2 cellular contexts compared by ENCODE assay signal in the genomic region with DNA sequence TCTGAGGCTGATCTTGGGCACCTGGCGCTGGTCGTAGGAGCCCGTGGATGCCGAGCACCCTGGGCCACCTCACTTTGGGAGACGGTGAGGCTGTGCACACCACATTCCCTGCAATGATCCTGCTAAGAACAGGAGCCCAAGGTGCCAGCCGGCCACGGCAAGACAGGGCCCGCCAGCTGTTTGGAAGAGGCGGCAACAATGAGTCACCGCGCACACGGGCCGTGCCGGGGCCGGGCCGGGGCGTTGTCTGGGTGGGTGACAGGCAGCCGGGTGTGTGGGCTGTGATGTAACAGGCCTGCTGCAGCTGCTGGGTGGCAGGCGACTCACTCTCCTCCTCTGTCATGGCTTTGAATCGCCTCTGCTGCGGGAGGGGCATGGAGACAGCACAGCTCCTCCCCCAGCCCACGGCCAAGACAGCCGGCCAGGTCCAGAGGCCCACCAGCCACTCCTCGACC.
TF ChIP-seq lines count a peak whose summit lies in the region.

No MANE protein-coding gene starts in this region.

TF ChIP-seq in K562, 482 proteins besides CTCF, POLR2A, EP300 and RAD21 (continued from another document and continues in another):
- peak; percentile 52; the same call in 1 of the 2 replicates for TF ChIP-seq CREB1 (IDR thresholded peaks at IDR 0.05)
- TF ChIP-seq CREB1 (CRISPR knock-in tag; IDR thresholded peaks at IDR 0.05), result peak; percentile 57; the same call in 1 of the 2 replicates
- TF ChIP-seq ZNF695 (CRISPR knock-in tag; IDR thresholded peaks at IDR 0.05), result no peak
- TF ChIP-seq SMARCE1 (IDR thresholded peaks at IDR 0.05), result 0 out of 2 replicates have a peak, but pooled peaks have one; percentile 45
- TF ChIP-seq BCL6 (CRISPR knock-in tag; IDR thresholded peaks at IDR 0.05), result no peak
- TF ChIP-seq, protein P1, sequence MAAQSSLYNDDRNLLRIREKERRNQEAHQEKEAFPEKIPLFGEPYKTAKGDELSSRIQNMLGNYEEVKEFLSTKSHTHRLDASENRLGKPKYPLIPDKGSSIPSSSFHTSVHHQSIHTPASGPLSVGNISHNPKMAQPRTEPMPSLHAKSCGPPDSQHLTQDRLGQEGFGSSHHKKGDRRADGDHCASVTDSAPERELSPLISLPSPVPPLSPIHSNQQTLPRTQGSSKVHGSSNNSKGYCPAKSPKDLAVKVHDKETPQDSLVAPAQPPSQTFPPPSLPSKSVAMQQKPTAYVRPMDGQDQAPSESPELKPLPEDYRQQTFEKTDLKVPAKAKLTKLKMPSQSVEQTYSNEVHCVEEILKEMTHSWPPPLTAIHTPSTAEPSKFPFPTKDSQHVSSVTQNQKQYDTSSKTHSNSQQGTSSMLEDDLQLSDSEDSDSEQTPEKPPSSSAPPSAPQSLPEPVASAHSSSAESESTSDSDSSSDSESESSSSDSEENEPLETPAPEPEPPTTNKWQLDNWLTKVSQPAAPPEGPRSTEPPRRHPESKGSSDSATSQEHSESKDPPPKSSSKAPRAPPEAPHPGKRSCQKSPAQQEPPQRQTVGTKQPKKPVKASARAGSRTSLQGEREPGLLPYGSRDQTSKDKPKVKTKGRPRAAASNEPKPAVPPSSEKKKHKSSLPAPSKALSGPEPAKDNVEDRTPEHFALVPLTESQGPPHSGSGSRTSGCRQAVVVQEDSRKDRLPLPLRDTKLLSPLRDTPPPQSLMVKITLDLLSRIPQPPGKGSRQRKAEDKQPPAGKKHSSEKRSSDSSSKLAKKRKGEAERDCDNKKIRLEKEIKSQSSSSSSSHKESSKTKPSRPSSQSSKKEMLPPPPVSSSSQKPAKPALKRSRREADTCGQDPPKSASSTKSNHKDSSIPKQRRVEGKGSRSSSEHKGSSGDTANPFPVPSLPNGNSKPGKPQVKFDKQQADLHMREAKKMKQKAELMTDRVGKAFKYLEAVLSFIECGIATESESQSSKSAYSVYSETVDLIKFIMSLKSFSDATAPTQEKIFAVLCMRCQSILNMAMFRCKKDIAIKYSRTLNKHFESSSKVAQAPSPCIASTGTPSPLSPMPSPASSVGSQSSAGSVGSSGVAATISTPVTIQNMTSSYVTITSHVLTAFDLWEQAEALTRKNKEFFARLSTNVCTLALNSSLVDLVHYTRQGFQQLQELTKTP (IDR thresholded peaks at IDR 0.05; ENCODE audit: low read depth in 1 of 2, partially characterized antibody in 2 of 2), result no peak
- TF ChIP-seq TAF9B (IDR thresholded peaks at IDR 0.05; ENCODE audit: partially characterized antibody), result peak; percentile 98
- TF ChIP-seq, protein P2, sequence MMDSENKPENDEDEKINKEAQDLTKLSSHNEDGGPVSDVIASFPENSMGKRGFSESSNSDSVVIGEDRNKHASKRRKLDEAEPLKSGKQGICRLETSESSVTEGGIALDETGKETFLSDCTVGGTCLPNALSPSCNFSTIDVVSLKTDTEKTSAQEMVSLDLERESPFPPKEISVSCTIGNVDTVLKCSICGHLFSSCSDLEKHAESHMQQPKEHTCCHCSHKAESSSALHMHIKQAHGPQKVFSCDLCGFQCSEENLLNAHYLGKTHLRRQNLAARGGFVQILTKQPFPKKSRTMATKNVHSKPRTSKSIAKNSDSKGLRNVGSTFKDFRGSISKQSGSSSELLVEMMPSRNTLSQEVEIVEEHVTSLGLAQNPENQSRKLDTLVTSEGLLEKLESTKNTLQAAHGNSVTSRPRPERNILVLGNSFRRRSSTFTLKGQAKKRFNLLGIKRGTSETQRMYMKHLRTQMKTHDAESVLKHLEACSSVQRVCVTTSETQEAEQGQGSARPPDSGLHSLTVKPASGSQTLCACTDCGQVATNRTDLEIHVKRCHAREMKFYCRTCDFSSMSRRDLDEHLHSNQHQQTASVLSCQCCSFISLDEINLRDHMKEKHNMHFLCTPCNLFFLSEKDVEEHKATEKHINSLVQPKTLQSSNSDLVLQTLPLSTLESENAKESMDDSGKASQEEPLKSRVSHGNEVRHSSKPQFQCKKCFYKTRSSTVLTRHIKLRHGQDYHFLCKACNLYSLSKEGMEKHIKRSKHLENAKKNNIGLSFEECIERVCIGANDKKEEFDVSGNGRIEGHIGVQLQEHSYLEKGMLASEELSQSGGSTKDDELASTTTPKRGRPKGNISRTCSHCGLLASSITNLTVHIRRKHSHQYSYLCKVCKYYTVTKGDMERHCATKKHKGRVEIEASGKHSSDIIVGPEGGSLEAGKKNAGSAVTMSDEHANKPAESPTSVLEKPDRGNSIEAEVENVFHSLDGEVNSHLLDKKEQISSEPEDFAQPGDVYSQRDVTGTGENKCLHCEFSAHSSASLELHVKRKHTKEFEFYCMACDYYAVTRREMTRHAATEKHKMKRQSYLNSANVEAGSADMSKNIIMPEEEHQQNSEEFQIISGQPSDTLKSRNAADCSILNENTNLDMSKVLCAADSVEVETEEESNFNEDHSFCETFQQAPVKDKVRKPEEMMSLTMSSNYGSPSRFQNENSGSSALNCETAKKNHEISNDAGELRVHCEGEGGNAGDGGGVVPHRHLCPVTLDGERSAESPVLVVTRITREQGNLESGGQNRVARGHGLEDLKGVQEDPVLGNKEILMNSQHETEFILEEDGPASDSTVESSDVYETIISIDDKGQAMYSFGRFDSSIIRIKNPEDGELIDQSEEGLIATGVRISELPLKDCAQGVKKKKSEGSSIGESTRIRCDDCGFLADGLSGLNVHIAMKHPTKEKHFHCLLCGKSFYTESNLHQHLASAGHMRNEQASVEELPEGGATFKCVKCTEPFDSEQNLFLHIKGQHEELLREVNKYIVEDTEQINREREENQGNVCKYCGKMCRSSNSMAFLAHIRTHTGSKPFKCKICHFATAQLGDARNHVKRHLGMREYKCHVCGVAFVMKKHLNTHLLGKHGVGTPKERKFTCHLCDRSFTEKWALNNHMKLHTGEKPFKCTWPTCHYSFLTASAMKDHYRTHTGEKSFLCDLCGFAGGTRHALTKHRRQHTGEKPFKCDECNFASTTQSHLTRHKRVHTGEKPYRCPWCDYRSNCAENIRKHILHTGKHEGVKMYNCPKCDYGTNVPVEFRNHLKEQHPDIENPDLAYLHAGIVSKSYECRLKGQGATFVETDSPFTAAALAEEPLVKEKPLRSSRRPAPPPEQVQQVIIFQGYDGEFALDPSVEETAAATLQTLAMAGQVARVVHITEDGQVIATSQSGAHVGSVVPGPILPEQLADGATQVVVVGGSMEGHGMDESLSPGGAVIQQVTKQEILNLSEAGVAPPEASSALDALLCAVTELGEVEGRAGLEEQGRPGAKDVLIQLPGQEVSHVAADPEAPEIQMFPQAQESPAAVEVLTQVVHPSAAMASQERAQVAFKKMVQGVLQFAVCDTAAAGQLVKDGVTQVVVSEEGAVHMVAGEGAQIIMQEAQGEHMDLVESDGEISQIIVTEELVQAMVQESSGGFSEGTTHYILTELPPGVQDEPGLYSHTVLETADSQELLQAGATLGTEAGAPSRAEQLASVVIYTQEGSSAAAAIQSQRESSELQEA (IDR thresholded peaks at IDR 0.05; ENCODE audit: low read depth), result no peak
- TF ChIP-seq ZNF12 (CRISPR knock-in tag; IDR thresholded peaks at IDR 0.05), result no peak
- TF ChIP-seq MYNN (IDR thresholded peaks at IDR 0.05), result peak; percentile 88
- no peak for TF ChIP-seq MYNN (CRISPR knock-in tag; IDR thresholded peaks at IDR 0.05)
- peak; percentile 58; the same call in 1 of the 2 replicates for TF ChIP-seq HNRNPL (IDR thresholded peaks at IDR 0.05; ENCODE audit: low read depth, low read length)
- TF ChIP-seq CTBP1 (IDR thresholded peaks at IDR 0.05; ENCODE audit: borderline replicate concordance), result peak; percentile 41; the same call in 1 of the 2 replicates
- peak; percentile 81 for TF ChIP-seq CREM (IDR thresholded peaks at IDR 0.05; ENCODE audit: low read depth)

TF ChIP-seq in HepG2, 621 proteins besides CTCF, POLR2A, EP300 and RAD21 (continued from another document and continues in another):
- TF ChIP-seq, protein P3, sequence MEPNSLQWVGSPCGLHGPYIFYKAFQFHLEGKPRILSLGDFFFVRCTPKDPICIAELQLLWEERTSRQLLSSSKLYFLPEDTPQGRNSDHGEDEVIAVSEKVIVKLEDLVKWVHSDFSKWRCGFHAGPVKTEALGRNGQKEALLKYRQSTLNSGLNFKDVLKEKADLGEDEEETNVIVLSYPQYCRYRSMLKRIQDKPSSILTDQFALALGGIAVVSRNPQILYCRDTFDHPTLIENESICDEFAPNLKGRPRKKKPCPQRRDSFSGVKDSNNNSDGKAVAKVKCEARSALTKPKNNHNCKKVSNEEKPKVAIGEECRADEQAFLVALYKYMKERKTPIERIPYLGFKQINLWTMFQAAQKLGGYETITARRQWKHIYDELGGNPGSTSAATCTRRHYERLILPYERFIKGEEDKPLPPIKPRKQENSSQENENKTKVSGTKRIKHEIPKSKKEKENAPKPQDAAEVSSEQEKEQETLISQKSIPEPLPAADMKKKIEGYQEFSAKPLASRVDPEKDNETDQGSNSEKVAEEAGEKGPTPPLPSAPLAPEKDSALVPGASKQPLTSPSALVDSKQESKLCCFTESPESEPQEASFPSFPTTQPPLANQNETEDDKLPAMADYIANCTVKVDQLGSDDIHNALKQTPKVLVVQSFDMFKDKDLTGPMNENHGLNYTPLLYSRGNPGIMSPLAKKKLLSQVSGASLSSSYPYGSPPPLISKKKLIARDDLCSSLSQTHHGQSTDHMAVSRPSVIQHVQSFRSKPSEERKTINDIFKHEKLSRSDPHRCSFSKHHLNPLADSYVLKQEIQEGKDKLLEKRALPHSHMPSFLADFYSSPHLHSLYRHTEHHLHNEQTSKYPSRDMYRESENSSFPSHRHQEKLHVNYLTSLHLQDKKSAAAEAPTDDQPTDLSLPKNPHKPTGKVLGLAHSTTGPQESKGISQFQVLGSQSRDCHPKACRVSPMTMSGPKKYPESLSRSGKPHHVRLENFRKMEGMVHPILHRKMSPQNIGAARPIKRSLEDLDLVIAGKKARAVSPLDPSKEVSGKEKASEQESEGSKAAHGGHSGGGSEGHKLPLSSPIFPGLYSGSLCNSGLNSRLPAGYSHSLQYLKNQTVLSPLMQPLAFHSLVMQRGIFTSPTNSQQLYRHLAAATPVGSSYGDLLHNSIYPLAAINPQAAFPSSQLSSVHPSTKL (CRISPR knock-in tag; IDR thresholded peaks at IDR 0.05), result peak; percentile 63
- peak; percentile 60; the same call in 1 of the 2 replicates for TF ChIP-seq GABPB1 (CRISPR knock-in tag; IDR thresholded peaks at IDR 0.05)
- peak; percentile 46; the same call in 1 of the 2 replicates for TF ChIP-seq CEBPB (IDR thresholded peaks at IDR 0.05; ENCODE audit: borderline replicate concordance, low read depth, low read length)
- TF ChIP-seq SOX5 (CRISPR knock-in tag; IDR thresholded peaks at IDR 0.05; ENCODE audit: borderline replicate concordance), result peak; percentile 63
- TF ChIP-seq KLF13 (CRISPR knock-in tag; IDR thresholded peaks at IDR 0.05), result no peak
- 0 out of 2 replicates have a peak, but pooled peaks have one; percentile 10 for TF ChIP-seq PHF8 (CRISPR knock-in tag; IDR thresholded peaks at IDR 0.05)
- no peak for TF ChIP-seq ZNF614 (CRISPR knock-in tag; IDR thresholded peaks at IDR 0.05; ENCODE audit: borderline replicate concordance)
- TF ChIP-seq, protein P4, sequence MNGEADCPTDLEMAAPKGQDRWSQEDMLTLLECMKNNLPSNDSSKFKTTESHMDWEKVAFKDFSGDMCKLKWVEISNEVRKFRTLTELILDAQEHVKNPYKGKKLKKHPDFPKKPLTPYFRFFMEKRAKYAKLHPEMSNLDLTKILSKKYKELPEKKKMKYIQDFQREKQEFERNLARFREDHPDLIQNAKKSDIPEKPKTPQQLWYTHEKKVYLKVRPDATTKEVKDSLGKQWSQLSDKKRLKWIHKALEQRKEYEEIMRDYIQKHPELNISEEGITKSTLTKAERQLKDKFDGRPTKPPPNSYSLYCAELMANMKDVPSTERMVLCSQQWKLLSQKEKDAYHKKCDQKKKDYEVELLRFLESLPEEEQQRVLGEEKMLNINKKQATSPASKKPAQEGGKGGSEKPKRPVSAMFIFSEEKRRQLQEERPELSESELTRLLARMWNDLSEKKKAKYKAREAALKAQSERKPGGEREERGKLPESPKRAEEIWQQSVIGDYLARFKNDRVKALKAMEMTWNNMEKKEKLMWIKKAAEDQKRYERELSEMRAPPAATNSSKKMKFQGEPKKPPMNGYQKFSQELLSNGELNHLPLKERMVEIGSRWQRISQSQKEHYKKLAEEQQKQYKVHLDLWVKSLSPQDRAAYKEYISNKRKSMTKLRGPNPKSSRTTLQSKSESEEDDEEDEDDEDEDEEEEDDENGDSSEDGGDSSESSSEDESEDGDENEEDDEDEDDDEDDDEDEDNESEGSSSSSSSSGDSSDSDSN (CRISPR knock-in tag; IDR thresholded peaks at IDR 0.05), result peak; percentile 48; the same call in 1 of the 2 replicates
- TF ChIP-seq, protein P5, sequence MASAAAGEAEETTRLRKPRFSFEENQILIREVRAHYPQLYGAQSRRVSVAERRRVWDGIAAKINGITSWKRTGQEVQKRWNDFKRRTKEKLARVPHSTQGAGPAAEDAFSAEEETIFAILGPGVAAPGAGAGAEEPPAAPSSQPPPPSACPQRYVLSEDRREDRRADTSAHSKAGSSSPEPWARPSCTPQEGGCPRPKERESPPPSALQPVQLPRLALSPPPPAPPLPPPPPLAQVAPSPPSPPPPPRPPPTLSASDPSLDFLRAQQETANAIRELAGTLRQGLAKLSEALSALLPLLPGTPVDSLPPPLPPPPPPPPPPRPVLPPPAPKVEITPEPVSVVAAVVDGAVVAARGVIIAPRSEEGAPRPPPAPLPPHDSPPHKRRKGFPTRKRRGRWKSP (CRISPR knock-in tag; IDR thresholded peaks at IDR 0.05), result 0 out of 2 replicates have a peak, but pooled peaks have one; percentile 26
- TF ChIP-seq, protein P6, sequence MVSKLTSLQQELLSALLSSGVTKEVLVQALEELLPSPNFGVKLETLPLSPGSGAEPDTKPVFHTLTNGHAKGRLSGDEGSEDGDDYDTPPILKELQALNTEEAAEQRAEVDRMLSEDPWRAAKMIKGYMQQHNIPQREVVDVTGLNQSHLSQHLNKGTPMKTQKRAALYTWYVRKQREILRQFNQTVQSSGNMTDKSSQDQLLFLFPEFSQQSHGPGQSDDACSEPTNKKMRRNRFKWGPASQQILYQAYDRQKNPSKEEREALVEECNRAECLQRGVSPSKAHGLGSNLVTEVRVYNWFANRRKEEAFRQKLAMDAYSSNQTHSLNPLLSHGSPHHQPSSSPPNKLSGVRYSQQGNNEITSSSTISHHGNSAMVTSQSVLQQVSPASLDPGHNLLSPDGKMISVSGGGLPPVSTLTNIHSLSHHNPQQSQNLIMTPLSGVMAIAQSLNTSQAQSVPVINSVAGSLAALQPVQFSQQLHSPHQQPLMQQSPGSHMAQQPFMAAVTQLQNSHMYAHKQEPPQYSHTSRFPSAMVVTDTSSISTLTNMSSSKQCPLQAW (CRISPR knock-in tag; IDR thresholded peaks at IDR 0.05), result 0 out of 2 replicates have a peak, but pooled peaks have one; percentile 20
- TF ChIP-seq PHB2 (IDR thresholded peaks at IDR 0.05; ENCODE audit: partially characterized antibody), result no peak
- TF ChIP-seq TBX3 (IDR thresholded peaks at IDR 0.05; ENCODE audit: borderline replicate concordance), result peak; percentile 58; the same call in 1 of the 2 replicates
- TF ChIP-seq, protein P7, sequence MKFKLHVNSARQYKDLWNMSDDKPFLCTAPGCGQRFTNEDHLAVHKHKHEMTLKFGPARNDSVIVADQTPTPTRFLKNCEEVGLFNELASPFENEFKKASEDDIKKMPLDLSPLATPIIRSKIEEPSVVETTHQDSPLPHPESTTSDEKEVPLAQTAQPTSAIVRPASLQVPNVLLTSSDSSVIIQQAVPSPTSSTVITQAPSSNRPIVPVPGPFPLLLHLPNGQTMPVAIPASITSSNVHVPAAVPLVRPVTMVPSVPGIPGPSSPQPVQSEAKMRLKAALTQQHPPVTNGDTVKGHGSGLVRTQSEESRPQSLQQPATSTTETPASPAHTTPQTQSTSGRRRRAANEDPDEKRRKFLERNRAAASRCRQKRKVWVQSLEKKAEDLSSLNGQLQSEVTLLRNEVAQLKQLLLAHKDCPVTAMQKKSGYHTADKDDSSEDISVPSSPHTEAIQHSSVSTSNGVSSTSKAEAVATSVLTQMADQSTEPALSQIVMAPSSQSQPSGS (CRISPR knock-in tag; IDR thresholded peaks at IDR 0.05), result no peak
- TF ChIP-seq ZNF124 (CRISPR knock-in tag; IDR thresholded peaks at IDR 0.05), result no peak
- no peak for TF ChIP-seq MED8 (CRISPR knock-in tag; IDR thresholded peaks at IDR 0.05; ENCODE audit: insufficient replicate concordance)
- TF ChIP-seq HNRNPL (IDR thresholded peaks at IDR 0.05; ENCODE audit: low read depth, low read length), result peak; percentile 84
- TF ChIP-seq GATAD2A (CRISPR knock-in tag; IDR thresholded peaks at IDR 0.05), result 0 out of 2 replicates have a peak, but pooled peaks have one; percentile 30
- TF ChIP-seq MEIS1 (CRISPR knock-in tag; IDR thresholded peaks at IDR 0.05; ENCODE audit: borderline replicate concordance), result no peak
- TF ChIP-seq ZNF232 (CRISPR knock-in tag; IDR thresholded peaks at IDR 0.05; ENCODE audit: borderline replicate concordance), result no peak
- no peak for TF ChIP-seq ZNF354B (CRISPR knock-in tag; IDR thresholded peaks at IDR 0.05)
